In genomic region chr2:207768168-207768890, GRCh38 we compare ENCODE assay signal across 1 cellular context.
TF ChIP-seq lines count a peak whose summit lies in the region.

No MANE protein-coding gene starts in this region.

TF ChIP-seq in HepG2, 621 proteins besides CTCF, POLR2A, EP300 and RAD21 (continued from another document and continues in another):
- TF ChIP-seq LRRFIP1 (CRISPR knock-in tag; conservative IDR thresholded peaks at IDR 0.05) = no peak
- no peak for TF ChIP-seq CEBPZ (IDR thresholded peaks at IDR 0.05; ENCODE audit: low read length)
- peak; percentile 4; the same call in 1 of the 2 replicates for TF ChIP-seq ZNF644 (CRISPR knock-in tag; IDR thresholded peaks at IDR 0.05; ENCODE audit: low read depth)
- peak; percentile 76; the same call in 1 of the 2 replicates for TF ChIP-seq EEA1 (CRISPR knock-in tag; IDR thresholded peaks at IDR 0.05; ENCODE audit: borderline replicate concordance)
- no peak; the same call in 1 of the 2 replicates for TF ChIP-seq SAFB2 (CRISPR knock-in tag; IDR thresholded peaks at IDR 0.05; ENCODE audit: borderline replicate concordance, low read depth)
- TF ChIP-seq ETV6 (CRISPR knock-in tag; conservative IDR thresholded peaks at IDR 0.05) = no peak; the same call in 1 of the 2 replicates
- TF ChIP-seq REST (IDR thresholded peaks at IDR 0.05; ENCODE audit: borderline replicate concordance in 1 of 2, low read depth in 1 of 2, low read length in 2 of 2) = no peak
- TF ChIP-seq ZFX (CRISPR knock-in tag; IDR thresholded peaks at IDR 0.05; ENCODE audit: low read depth) = peak; percentile 68; the same call in 1 of the 2 replicates
- TF ChIP-seq THAP7 (CRISPR knock-in tag; IDR thresholded peaks at IDR 0.05) = peak; percentile 87; the same call in 1 of the 2 replicates
- no peak for TF ChIP-seq SRSF9 (IDR thresholded peaks at IDR 0.05; ENCODE audit: borderline replicate concordance, insufficient read depth, low read depth, low read length, poor library complexity, severe bottlenecking)
- no peak for TF ChIP-seq ZFP36 (IDR thresholded peaks at IDR 0.05; ENCODE audit: borderline replicate concordance, low read depth, low read length, partially characterized antibody)
- TF ChIP-seq HNF1A (IDR thresholded peaks at IDR 0.05; ENCODE audit: low read depth) = no peak; the same call in 1 of the 2 replicates
- no peak; the same call in 1 of the 2 replicates for TF ChIP-seq HNF1A (CRISPR knock-in tag; IDR thresholded peaks at IDR 0.05; ENCODE audit: borderline replicate concordance)
- TF ChIP-seq ELK4 (CRISPR knock-in tag; IDR thresholded peaks at IDR 0.05; ENCODE audit: borderline replicate concordance) = no peak
- TF ChIP-seq IRX3 (CRISPR knock-in tag; IDR thresholded peaks at IDR 0.05; ENCODE audit: borderline replicate concordance, low read depth) = 0 out of 2 replicates have a peak, but pooled peaks have one; percentile 36
- no peak for TF ChIP-seq ZNF260 (CRISPR knock-in tag; IDR thresholded peaks at IDR 0.05; ENCODE audit: borderline replicate concordance, low read depth)
- TF ChIP-seq ZNF891 (CRISPR knock-in tag; IDR thresholded peaks at IDR 0.05) = peak; percentile 49; the same call in 1 of the 2 replicates
- TF ChIP-seq NCOA1 (CRISPR knock-in tag; IDR thresholded peaks at IDR 0.05) = peak; percentile 90
- TF ChIP-seq ZNF775 (CRISPR knock-in tag; IDR thresholded peaks at IDR 0.05; ENCODE audit: borderline replicate concordance) = peak; percentile 33; the same call in 1 of the 2 replicates
- TF ChIP-seq ZSCAN22 (CRISPR knock-in tag; IDR thresholded peaks at IDR 0.05) = peak; percentile 59; the same call in 1 of the 2 replicates
- peak; percentile 85 for TF ChIP-seq MAX (IDR thresholded peaks at IDR 0.05)
- TF ChIP-seq MTF1 (CRISPR knock-in tag; IDR thresholded peaks at IDR 0.05) = no peak; the same call in none of the 2 replicates
- TF ChIP-seq CHD4 (IDR thresholded peaks at IDR 0.05; ENCODE audit: borderline replicate concordance, low read length) = no peak
- peak; percentile 67 for TF ChIP-seq AGO1 (IDR thresholded peaks at IDR 0.05; ENCODE audit: low read depth, low read length, poor library complexity, severe bottlenecking)
- TF ChIP-seq MXD3 (CRISPR knock-in tag; IDR thresholded peaks at IDR 0.05) = peak; percentile 88; the same call in 1 of the 2 replicates
- no peak for TF ChIP-seq ZNF264 (CRISPR knock-in tag; IDR thresholded peaks at IDR 0.05)
- no peak for TF ChIP-seq PCBP1 (IDR thresholded peaks at IDR 0.05; ENCODE audit: borderline replicate concordance, low read depth, low read length)
- TF ChIP-seq RFX3 (CRISPR knock-in tag; IDR thresholded peaks at IDR 0.05) = no peak
- TF ChIP-seq DNMT3B (CRISPR knock-in tag; conservative IDR thresholded peaks at IDR 0.05) = no peak
- no peak for TF ChIP-seq GTF3A (CRISPR knock-in tag; conservative IDR thresholded peaks at IDR 0.05)
